In genomic region chr6:146887447-146888077, GRCh38 we compare ENCODE assay signal across 28 cellular contexts.
DNase-seq lines count a peak whose midpoint lies in the region; ATAC-seq, FAIRE-seq and TF ChIP-seq lines count a peak whose summit lies in the region.
"Had no signal": no experiment of that assay in that cellular context is flagged by ENCODE, and none has a peak within 500 bp of the region (broad histone marks: within the 10 kb centered on the region; RNA-seq: fewer than 3 reads in every experiment).

No MANE protein-coding gene starts in this region.

- H3K4me2 ChIP-seq in K562 (ENCODE audit: insufficient read depth, low read length) (peak overlapping the region; percentile 61), HepG2 (ENCODE audit: low read depth, low read length) (0 out of 2 replicates have a peak overlapping the region, but pooled peaks have one; percentile 5)

- peak overlapping the region in 1 of 2 experiments; percentile 64; a peak in 3 of 4 replicates for H3K9ac ChIP-seq in K562 (ENCODE audit: insufficient read depth in 1 of 2, low read depth in 2 of 2, low read length in 2 of 2)
- no peak overlapping the region for H3K9ac ChIP-seq in HepG2 (ENCODE audit: insufficient read depth, low read depth, low read length)
- H3K9ac ChIP-seq: BLaER1 treated with 17β-estradiol and CSF1 and Interleukin-3, amounts not matched to agents 10 nM and 100 nM had no signal

- CTCF ChIA-PET in K562 (lab: Yijun Ruan, JAX; ENCODE audit: low intra/inter-chr PET ratio) (no interaction called here), HepG2 (lab: Yijun Ruan, JAX; ENCODE audit: low intra/inter-chr PET ratio, low total read pairs) (no interaction called here)

- H3K27ac ChIP-seq in K562 (ENCODE audit: extremely low read depth, low read depth, low read length): peak overlapping the region; percentile 65
- H3K27ac ChIP-seq in HepG2 (ENCODE audit: extremely low read length, insufficient read depth, low read length): no peak overlapping the region
- H3K27ac ChIP-seq: BLaER1 treated with 17β-estradiol and CSF1 and Interleukin-3, amounts not matched to agents 10 nM and 100 nM; heart left ventricle; ovary; right atrium auricular region; RWPE1 had no signal

- in situ Hi-C loops in K562 (cut with MboI): loop anchor here (25.0 kb wide), 1 partner anchor 325 kb away; the partner anchor contains the start of gene STXBP5
- in situ Hi-C loops in HepG2 (cut with HindIII; ENCODE audit: extremely low pct_ligation_motif_present, low pct_unique_long_range_greater_than_20kb): no loop called here

- no peak; a peak in 1 of 6 replicates for TF ChIP-seq CTCF in K562 (IDR thresholded peaks at IDR 0.05 in 2 of 3, conservative IDR thresholded peaks at IDR 0.05 in 1 of 3; ENCODE audit: insufficient read depth in 2 of 3, low read depth in 1 of 3, low read length in 3 of 3)
- no peak for TF ChIP-seq CTCF in HepG2 (CRISPR knock-in tag; IDR thresholded peaks at IDR 0.05)

- peak in 1 of 2 experiments; percentile 85; a peak in 2 of 4 replicates for TF ChIP-seq RAD21 in K562 (CRISPR knock-in tag; conservative IDR thresholded peaks at IDR 0.05 in 1 of 2, IDR thresholded peaks at IDR 0.05 in 1 of 2)
- no peak for TF ChIP-seq RAD21 in HepG2 (CRISPR knock-in tag; IDR thresholded peaks at IDR 0.05)

- H3K4me1 ChIP-seq in K562 (replicated peaks in 1 of 2; ENCODE audit: control insufficient read depth in 2 of 2, insufficient read depth in 2 of 2, low read length in 2 of 2): peaks cover 30 to 83% of the 10 kb centered on the region in 2 experiments
- H3K4me1 ChIP-seq in HepG2 (ENCODE audit: insufficient read depth, low read length): peaks cover 10% of the 10 kb centered on the region; the same call in 1 of the 2 replicates
- H3K4me1 ChIP-seq: right atrium auricular region had no signal

- intact Hi-C loops in K562 (cut with micrococcal nuclease) (loop anchor here (1.0 to 10.0 kb wide), 4 partner anchors 9 to 1153 kb away; partner anchors contain the start of gene EPM2A), HepG2 (cut with micrococcal nuclease; ENCODE audit: unreplicated experiment) (no loop called here)

- BruUV-seq in K562 (replicated peaks; lab: Mats Ljungman, UMichigan): TSS peak; percentile 39
- no TSS peak for BruUV-seq in HepG2 (replicated peaks; lab: Mats Ljungman, UMichigan)

- FAIRE-seq in K562 (lab: Jason Lieb, UNC) (no peak), HepG2 (lab: Jason Lieb, UNC) (peak; percentile 23), frontal cortex (lab: Jason Lieb, UNC) (no peak)
- FAIRE-seq: endothelial cell of umbilical vein had no signal

- no peaks in the 10 kb centered on the region for H3K27me3 ChIP-seq in K562 (ENCODE audit: control insufficient read depth in 2 of 2, insufficient read depth in 2 of 2, low read length in 2 of 2)
- H3K27me3 ChIP-seq in HepG2 (ENCODE audit: control insufficient read depth in 1 of 2, insufficient read depth in 2 of 2, low read length in 2 of 2): no peaks in the 10 kb centered on the region
- H3K27me3 ChIP-seq: BLaER1 treated with 17β-estradiol and CSF1 and Interleukin-3, amounts not matched to agents 10 nM and 100 nM; heart left ventricle; ovary; right atrium auricular region had no signal

- TF ChIP-seq POLR2A in K562 (conservative IDR thresholded peaks at IDR 0.05) (no peak), HepG2 (IDR thresholded peaks at IDR 0.05; ENCODE audit: insufficient read depth in 1 of 2, low read depth in 2 of 2, low read length in 2 of 2) (no peak)

- H3K4me3 ChIP-seq in K562: peak overlapping the region; percentile 4; the same call in 1 of the 2 replicates
- H3K4me3 ChIP-seq in HepG2 (replicated peaks in 1 of 3; ENCODE audit: insufficient read depth in 1 of 3, low read depth in 2 of 3, low read length in 3 of 3): no peak overlapping the region
- H3K4me3 ChIP-seq: BLaER1 treated with 17β-estradiol and CSF1 and Interleukin-3, amounts not matched to agents 10 nM and 100 nM; heart left ventricle; ovary; right atrium auricular region had no signal

- ATAC-seq in K562 (no peak), HepG2 (peak; percentile 34; the same call in 2 of the 3 replicates), GM18867 (IDR thresholded peaks at IDR 0.05; ENCODE audit: unreplicated experiment) (no peak), GM18520 (IDR thresholded peaks at IDR 0.05; ENCODE audit: unreplicated experiment) (no peak)
- ATAC-seq: activated CD8-positive, alpha-beta T cell treated with anti-CD3 and anti-CD28 coated beads for 36 hours; heart left ventricle had no signal

- DNase-seq in EH (ENCODE audit: low read depth): peak; percentile 29
- peak; percentile 68 for DNase-seq in MV-4-11 (lab: John Stamatoyannopoulos, UW)
- no peak for DNase-seq in K562 (ENCODE audit: extremely low read depth in 1 of 4, low spot score in 3 of 4)
- DNase-seq in HepG2 (ENCODE audit: low spot score): peak; percentile 11
- no peak for DNase-seq in ureter (ENCODE audit: low spot score)
- no peak for DNase-seq in frontal cortex (ENCODE audit: low spot score in 2 of 2)
- DNase-seq: ACHN; activated CD4-positive, alpha-beta T cell treated with anti-CD3 and anti-CD28 coated beads for 1 hour; activated CD8-positive, alpha-beta T cell treated with anti-CD3 and anti-CD28 coated beads for 36 hours; activated effector memory CD4-positive, alpha-beta T cell treated with Interleukin-2 at 50 U/mL for 16 hours; activated naive CD8-positive, alpha-beta T cell treated with anti-CD3 and anti-CD28 coated beads, Interleukin-2, amount 10 ng/mL, durations not matched to agents 7 days and 5 days; Caco-2; cerebellar nuclear complex; DMS79; GF-D8; heart left ventricle; NCI-H1417 treated with DMSO at 0.1 percent for 48 hours; NCI-H2081; NCI-H446; NCI-H774; ovary; stimulated activated CD4-positive, alpha-beta T cell treated with anti-CD3 and anti-CD28 coated beads, Interleukin-4, amount 100 ng/mL, for 1 hour had no signal

- no peaks in the 10 kb centered on the region for H3K9me3 ChIP-seq in K562 (replicated peaks; ENCODE audit: control insufficient read depth, insufficient read depth, low read depth, low read length)
- no peaks in the 10 kb centered on the region for H3K9me3 ChIP-seq in HepG2 (ENCODE audit: low read length)
- H3K9me3 ChIP-seq: Caco-2, heart left ventricle, ovary, right atrium auricular region had no signal

- H2AFZ ChIP-seq in K562 (ENCODE audit: low read depth, low read length) (peak overlapping the region; percentile 49), HepG2 (ENCODE audit: low read length) (no peak overlapping the region)

- 8% methylated on average over 7 of the region's 7 CpGs for WGBS in K562 (ENCODE audit: insufficient coverage, low coverage, missing lambda C conversion rate)
- WGBS in HepG2 (ENCODE audit: low lambda C conversion rate): 37% methylated on average over 7 of the region's 7 CpGs

- peaks cover 37% of the 10 kb centered on the region; the same call in 2 of the 3 replicates for H3K79me2 ChIP-seq in K562 (ENCODE audit: control insufficient read depth, insufficient read depth, low read length)
- H3K79me2 ChIP-seq in HepG2 (ENCODE audit: insufficient read depth, low read length): no peaks in the 10 kb centered on the region

- H3K36me3 ChIP-seq in K562 (ENCODE audit: control insufficient read depth, insufficient read depth, low read length): no peaks in the 10 kb centered on the region
- H3K36me3 ChIP-seq in HepG2 (replicated peaks in 1 of 2; ENCODE audit: control insufficient read depth in 1 of 2, insufficient read depth in 2 of 2, low read length in 2 of 2): no peaks in the 10 kb centered on the region
- H3K36me3 ChIP-seq: BLaER1 treated with 17β-estradiol and CSF1 and Interleukin-3, amounts not matched to agents 10 nM and 100 nM; heart left ventricle; ovary; right atrium auricular region had no signal

- TF ChIP-seq EP300 in K562 (IDR thresholded peaks at IDR 0.05; ENCODE audit: low read length): no peak
- TF ChIP-seq EP300 in HepG2 (IDR thresholded peaks at IDR 0.05; ENCODE audit: low read depth in 2 of 2, low read length in 2 of 2): no peak
- no peak for TF ChIP-seq EP300 in HepG2 (CRISPR knock-in tag; IDR thresholded peaks at IDR 0.05; ENCODE audit: borderline replicate concordance)

- H3K9me1 ChIP-seq in K562 (ENCODE audit: control insufficient read depth, insufficient read depth, low read length): no peaks in the 10 kb centered on the region

- H4K20me1 ChIP-seq in K562 (replicated peaks; ENCODE audit: control insufficient read depth, insufficient read depth, low read length) (no peaks in the 10 kb centered on the region), HepG2 (ENCODE audit: insufficient read depth, low read length) (no peaks in the 10 kb centered on the region)
- H4K20me1 ChIP-seq: BLaER1 treated with 17β-estradiol and CSF1 and Interleukin-3, amounts not matched to agents 10 nM and 100 nM had no signal

- POLR2A ChIA-PET in K562 (lab: Yijun Ruan, JAX) (interaction anchor here (0.6 to 4.3 kb wide), 3 partner anchors 15 to 962 kb away, joined by 3 to 17 read pairs (median 5); no protein-coding TSS in a partner anchor), HepG2 (lab: Yijun Ruan, JAX) (no interaction called here)

TF ChIP-seq in K562, 482 proteins besides CTCF, POLR2A, EP300 and RAD21 (continues in another document):
- TF ChIP-seq RFX1 (IDR thresholded peaks at IDR 0.05): no peak
- peak; percentile 83 for TF ChIP-seq ZNF316 (IDR thresholded peaks at IDR 0.05)
- no peak for TF ChIP-seq YBX1 (IDR thresholded peaks at IDR 0.05)
- no peak for TF ChIP-seq PCBP1 (IDR thresholded peaks at IDR 0.05; ENCODE audit: low read depth, low read length, poor library complexity, severe bottlenecking)

TF ChIP-seq in HepG2, 621 proteins besides CTCF, POLR2A, EP300 and RAD21 (continues in another document):
- TF ChIP-seq ZNF800 (CRISPR knock-in tag; IDR thresholded peaks at IDR 0.05) (no peak), ZNF572 (CRISPR knock-in tag; IDR thresholded peaks at IDR 0.05) (no peak), NR2F6 (IDR thresholded peaks at IDR 0.05) (0 out of 2 replicates have a peak, but pooled peaks have one; percentile 24), NR2F6 (CRISPR knock-in tag; IDR thresholded peaks at IDR 0.05) (no peak), CEBPG (CRISPR knock-in tag; IDR thresholded peaks at IDR 0.05) (peak; percentile 88), HMG20A (CRISPR knock-in tag; IDR thresholded peaks at IDR 0.05; ENCODE audit: borderline replicate concordance) (no peak), CEBPB (IDR thresholded peaks at IDR 0.05; ENCODE audit: borderline replicate concordance, low read depth, low read length) (peak; percentile 84)

Comparison
In these comparisons a context has a peak if more than half of its experiments do, and no peak if none do; other contexts are left out.
1. DNase-seq: peak in EH (single experiment), MV-4-11 (single experiment) and HepG2 (single experiment); none in K562 (0 of 4), ureter (single experiment) and frontal cortex (0 of 2).